In genomic region chr6:8064638-8065518, GRCh38 we compare ENCODE assay signal across 8 cellular contexts. TPM values are rescaled to one million over a fixed set of nuclear protein-coding genes. Genes with fewer than 3 reads are reported as not detected.
DNase-seq lines count a peak whose midpoint lies in the region; ATAC-seq and TF ChIP-seq lines count a peak whose summit lies in the region.

No MANE protein-coding gene starts in this region.

- H3K27ac ChIP-seq in effector memory CD4-positive, alpha-beta T cell (ENCODE audit: insufficient read depth, low read length, poor library complexity, severe bottlenecking), result peak overlapping the region; percentile 91

- no peak for TF ChIP-seq CTCF in osteocyte (IDR thresholded peaks at IDR 0.05)

- CTCF ChIA-PET in HEK293T (lab: Yijun Ruan, JAX), result no interaction called here

- peak overlapping the region; percentile 87 for H3K4me3 Mint-ChIP-seq in osteocyte (ENCODE audit: unreplicated experiment)

- H3K4me1 Mint-ChIP-seq in osteocyte (ENCODE audit: unreplicated experiment), result peaks cover 13% of the 10 kb centered on the region

- DNase-seq in MV-4-11 (lab: John Stamatoyannopoulos, UW) (peak; percentile 13), osteocyte (ENCODE audit: extremely low spot score, unreplicated experiment) (no peak), occipital lobe (lab: John Stamatoyannopoulos, UW) (no peak), HEK293T (ENCODE audit: extremely low spot score) (no peak), medulla oblongata (ENCODE audit: extremely low spot score) (no peak)
- DNase-seq in effector memory CD4-positive, alpha-beta T cell, result no peak
- no peak for DNase-seq in activated effector memory CD4-positive, alpha-beta T cell treated with Interleukin-2 at 50 U/mL for 16 hours

- no peaks in the 10 kb centered on the region for H3K9me3 Mint-ChIP-seq in osteocyte (ENCODE audit: unreplicated experiment)

- peaks cover 5% of the 10 kb centered on the region for H3K36me3 ChIP-seq in effector memory CD4-positive, alpha-beta T cell (ENCODE audit: control insufficient read depth, insufficient read depth, low read length)

- no peaks in the 10 kb centered on the region for H3K27me3 ChIP-seq in effector memory CD4-positive, alpha-beta T cell (replicated peaks; ENCODE audit: control insufficient read depth, insufficient read depth, low read length, poor library complexity, severe bottlenecking)

- POLR2A ChIA-PET in HEK293T (lab: Yijun Ruan, JAX), result interaction anchor here (0.7 to 3.0 kb wide), 11 partner anchors 9 to 338 kb away, joined by 3 to 24 read pairs (median 3); partner anchors contain the start of gene EEF1E1

- no peaks in the 10 kb centered on the region for H3K36me3 Mint-ChIP-seq in osteocyte (ENCODE audit: unreplicated experiment)

- H3K9me3 ChIP-seq in effector memory CD4-positive, alpha-beta T cell (ENCODE audit: control insufficient read depth, low read length), result no peaks in the 10 kb centered on the region

- H3K27me3 Mint-ChIP-seq in osteocyte (ENCODE audit: unreplicated experiment), result no peaks in the 10 kb centered on the region

- peak overlapping the region; percentile 91 for H3K27ac Mint-ChIP-seq in osteocyte (ENCODE audit: unreplicated experiment)

- H3K4me1 ChIP-seq in effector memory CD4-positive, alpha-beta T cell (ENCODE audit: control insufficient read depth, insufficient read depth, low read length, poor library complexity, severe bottlenecking), result no peaks in the 10 kb centered on the region

- peak; percentile 2 for ATAC-seq in GM18502 (IDR thresholded peaks at IDR 0.05; ENCODE audit: poor library complexity, unreplicated experiment)

- H3K4me3 ChIP-seq in effector memory CD4-positive, alpha-beta T cell (ENCODE audit: insufficient read depth, low read depth, low read length, poor library complexity, severe bottlenecking), result peak overlapping the region; percentile 89

TF ChIP-seq in HEK293T, 16 proteins besides CTCF, POLR2A, EP300 and RAD21:
- no peak for TF ChIP-seq FOXM1 (IDR thresholded peaks at IDR 0.05; ENCODE audit: borderline replicate concordance)
- TF ChIP-seq BHLHE40 (IDR thresholded peaks at IDR 0.05; ENCODE audit: borderline replicate concordance), result no peak
- no peak for TF ChIP-seq FOXA1 (IDR thresholded peaks at IDR 0.05)
- no peak for TF ChIP-seq FOXK2 (IDR thresholded peaks at IDR 0.05)
- no peak for TF ChIP-seq ZNF384 (IDR thresholded peaks at IDR 0.05)
- TF ChIP-seq SP1 (IDR thresholded peaks at IDR 0.05), result no peak
- no peak for TF ChIP-seq CTBP1 (IDR thresholded peaks at IDR 0.05; ENCODE audit: borderline replicate concordance)
- no peak for TF ChIP-seq L3MBTL2 (conservative IDR thresholded peaks at IDR 0.05)
- no peak for TF ChIP-seq ARNT (IDR thresholded peaks at IDR 0.05)
- no peak for TF ChIP-seq HDGF (IDR thresholded peaks at IDR 0.05; ENCODE audit: borderline replicate concordance)
- no peak for TF ChIP-seq TARDBP (IDR thresholded peaks at IDR 0.05)
- no peak for TF ChIP-seq ELF4 (IDR thresholded peaks at IDR 0.05)
- no peak; the same call in 1 of the 2 replicates for TF ChIP-seq NFRKB (IDR thresholded peaks at IDR 0.05)
- TF ChIP-seq SUZ12 (IDR thresholded peaks at IDR 0.05), result no peak

RNA-seq across cellular contexts. Expression of gene BLOC1S5, which starts 0.7 kb away (rescaled TPM):
- total RNA-seq in osteocyte (9.1 and 11.0 TPM in 2 replicates), occipital lobe (21.2 TPM)

RNA-seq across cellular contexts. Expression of gene EEF1E1, which starts 37.5 kb away (rescaled TPM):
- total RNA-seq in osteocyte (17.6 and 24.5 TPM in 2 replicates), occipital lobe (24.0 TPM)
